ENCODE assay signal across 37 cellular contexts in genomic region chr2:236131073-236131692, GRCh38. TPM values are rescaled to one million over a fixed set of nuclear protein-coding genes. Genes with fewer than 3 reads are reported as not detected.
"Had no signal": no experiment of that assay in that cellular context is flagged by ENCODE, and none has a peak within 500 bp of the region (broad histone marks: within the 10 kb centered on the region; RNA-seq: fewer than 3 reads in every experiment).

No MANE protein-coding gene starts in this region.

- H3K27ac Mint-ChIP-seq: activated B cell treated with CpG ODN at 0.5 μM for 24 hours; activated CD4-positive, alpha-beta T cell treated with anti-CD3 and anti-CD28 coated beads for 36 hours; activated CD8-positive, alpha-beta memory T cell treated with anti-CD3 and anti-CD28 coated beads, Interleukin-2, amount 10 ng/mL, durations not matched to agents 7 days and 5 days; activated CD8-positive, alpha-beta T cell treated with anti-CD3 and anti-CD28 coated beads, Interleukin-2, amount 10 ng/mL, durations not matched to agents 7 days and 5 days; activated naive CD4-positive, alpha-beta T cell treated with anti-CD3 and anti-CD28 coated beads, Interleukin-2, amount 50 U/mL, for 24 hours; activated naive CD8-positive, alpha-beta T cell treated with anti-CD3 and anti-CD28 coated beads, Interleukin-2, amount 50 U/mL, for 24 hours; activated T-helper 2 cell treated with anti-CD3 and anti-CD28 coated beads, Interferon-gamma antibody, Interleukin-2, Interleukin-4, amounts not matched to agents 10 μg/mL and 5 μg/mL and 100 μg/mL, durations not matched to agents 14 hours and 24 hours and 36 hours; mesothelial cell of epicardium; naive B cell; stimulated activated memory B cell treated with anti-CD40 and anti-IgM and Interleukin-4, amounts not matched to agents 10 μg/mL and 1 μg/mL and 100 μg/mL, for 72 hours; stimulated activated naive CD8-positive, alpha-beta T cell treated with anti-CD3 and anti-CD28 coated beads, Interleukin-15, amount 100 ng/mL, for 72 hours; T-helper 2 cell treated with Interferon-gamma antibody and Interleukin-4, amounts not matched to agents 5 μg/mL and 100 μg/mL, for 36 hours; type B pancreatic cell had no signal

- H3K4me3 ChIP-seq: esophagus muscularis mucosa, gastroesophageal sphincter, hepatocyte, pancreas, psoas muscle, right atrium auricular region, smooth muscle cell, vagina had no signal

- H3K36me3 Mint-ChIP-seq: activated CD8-positive, alpha-beta memory T cell treated with anti-CD3 and anti-CD28 coated beads, Interleukin-2, amount 10 ng/mL, durations not matched to agents 7 days and 5 days; activated naive CD4-positive, alpha-beta T cell treated with anti-CD3 and anti-CD28 coated beads, Interleukin-2, amount 50 U/mL, for 24 hours; naive B cell; stimulated activated memory B cell treated with anti-CD40 and anti-IgM and Interleukin-4, amounts not matched to agents 10 μg/mL and 1 μg/mL and 100 μg/mL, for 72 hours had no signal

- H3K4me3 Mint-ChIP-seq: activated B cell treated with CpG ODN at 0.5 μM for 24 hours; activated CD4-positive, alpha-beta T cell treated with anti-CD3 and anti-CD28 coated beads for 36 hours; activated CD8-positive, alpha-beta memory T cell treated with anti-CD3 and anti-CD28 coated beads, Interleukin-2, amount 10 ng/mL, durations not matched to agents 7 days and 5 days; activated CD8-positive, alpha-beta T cell treated with anti-CD3 and anti-CD28 coated beads, Interleukin-2, amount 10 ng/mL, durations not matched to agents 7 days and 5 days; activated naive CD4-positive, alpha-beta T cell treated with anti-CD3 and anti-CD28 coated beads, Interleukin-2, amount 50 U/mL, for 24 hours; activated naive CD8-positive, alpha-beta T cell treated with anti-CD3 and anti-CD28 coated beads, Interleukin-2, amount 50 U/mL, for 24 hours; central memory CD8-positive, alpha-beta T cell; mesothelial cell of epicardium; naive B cell; stimulated activated memory B cell treated with anti-CD40 and anti-IgM and Interleukin-4, amounts not matched to agents 10 μg/mL and 1 μg/mL and 100 μg/mL, for 72 hours; stimulated activated naive CD8-positive, alpha-beta T cell treated with anti-CD3 and anti-CD28 coated beads, Interleukin-15, amount 100 ng/mL, for 72 hours; T-helper 2 cell treated with Interferon-gamma antibody and Interleukin-4, amounts not matched to agents 5 μg/mL and 100 μg/mL, for 36 hours; type B pancreatic cell had no signal

- ATAC-seq: activated CD4-positive, alpha-beta T cell treated with anti-CD3 and anti-CD28 coated beads for 36 hours; activated CD8-positive, alpha-beta memory T cell treated with anti-CD3 and anti-CD28 coated beads, Interleukin-2, amount 10 ng/mL, durations not matched to agents 7 days and 5 days; activated CD8-positive, alpha-beta T cell treated with anti-CD3 and anti-CD28 coated beads, Interleukin-2, amount 10 ng/mL, durations not matched to agents 7 days and 5 days; activated naive CD8-positive, alpha-beta T cell treated with anti-CD3 and anti-CD28 coated beads, Interleukin-2, amount 50 U/mL, for 24 hours; gastroesophageal sphincter; left cardiac atrium; pancreas; psoas muscle; stimulated activated memory B cell treated with anti-CD40 and anti-IgM and Interleukin-4, amounts not matched to agents 10 μg/mL and 1 μg/mL and 100 μg/mL, for 72 hours; stimulated activated naive CD8-positive, alpha-beta T cell treated with anti-CD3 and anti-CD28 coated beads, Interleukin-15, amount 100 ng/mL, for 72 hours had no signal

- H3K27me3 ChIP-seq: esophagus muscularis mucosa, gastroesophageal sphincter, hepatocyte, pancreas, right atrium auricular region, vagina had no signal

- H3K27me3 Mint-ChIP-seq: activated B cell treated with CpG ODN at 0.5 μM for 24 hours; activated CD8-positive, alpha-beta memory T cell treated with anti-CD3 and anti-CD28 coated beads, Interleukin-2, amount 10 ng/mL, durations not matched to agents 7 days and 5 days; activated naive CD8-positive, alpha-beta T cell treated with anti-CD3 and anti-CD28 coated beads, Interleukin-2, amount 50 U/mL, for 24 hours; central memory CD8-positive, alpha-beta T cell; naive B cell; stimulated activated memory B cell treated with anti-CD40 and anti-IgM and Interleukin-4, amounts not matched to agents 10 μg/mL and 1 μg/mL and 100 μg/mL, for 72 hours; type B pancreatic cell had no signal

- H3K36me3 ChIP-seq: pancreas, right atrium auricular region, vagina had no signal

- H3K4me1 Mint-ChIP-seq: activated B cell treated with CpG ODN at 0.5 μM for 24 hours; activated CD4-positive, alpha-beta T cell treated with anti-CD3 and anti-CD28 coated beads for 36 hours; activated CD8-positive, alpha-beta memory T cell treated with anti-CD3 and anti-CD28 coated beads, Interleukin-2, amount 10 ng/mL, durations not matched to agents 7 days and 5 days; activated naive CD4-positive, alpha-beta T cell treated with anti-CD3 and anti-CD28 coated beads, Interleukin-2, amount 50 U/mL, for 24 hours; activated naive CD8-positive, alpha-beta T cell treated with anti-CD3 and anti-CD28 coated beads, Interleukin-2, amount 50 U/mL, for 24 hours; central memory CD8-positive, alpha-beta T cell; mesothelial cell of epicardium; naive B cell; stimulated activated memory B cell treated with anti-CD40 and anti-IgM and Interleukin-4, amounts not matched to agents 10 μg/mL and 1 μg/mL and 100 μg/mL, for 72 hours; stimulated activated naive CD8-positive, alpha-beta T cell treated with anti-CD3 and anti-CD28 coated beads, Interleukin-15, amount 100 ng/mL, for 72 hours had no signal

- H3K4me1 ChIP-seq: esophagus muscularis mucosa, gastroesophageal sphincter, pancreas, psoas muscle, right atrium auricular region, vagina had no signal

- H3K9me3 Mint-ChIP-seq: activated B cell treated with CpG ODN at 0.5 μM for 24 hours; activated naive CD4-positive, alpha-beta T cell treated with anti-CD3 and anti-CD28 coated beads, Interleukin-2, amount 50 U/mL, for 24 hours; activated naive CD8-positive, alpha-beta T cell treated with anti-CD3 and anti-CD28 coated beads, Interleukin-2, amount 50 U/mL, for 24 hours; activated T-helper 2 cell treated with anti-CD3 and anti-CD28 coated beads, Interferon-gamma antibody, Interleukin-2, Interleukin-4, amounts not matched to agents 10 μg/mL and 5 μg/mL and 100 μg/mL, durations not matched to agents 14 hours and 24 hours and 36 hours; central memory CD8-positive, alpha-beta T cell; mesothelial cell of epicardium; naive B cell; stimulated activated memory B cell treated with anti-CD40 and anti-IgM and Interleukin-4, amounts not matched to agents 10 μg/mL and 1 μg/mL and 100 μg/mL, for 72 hours; stimulated activated naive CD8-positive, alpha-beta T cell treated with anti-CD3 and anti-CD28 coated beads, Interleukin-15, amount 100 ng/mL, for 72 hours; T-helper 2 cell treated with Interferon-gamma antibody and Interleukin-4, amounts not matched to agents 5 μg/mL and 100 μg/mL, for 36 hours; type B pancreatic cell had no signal

- FAIRE-seq: bronchial epithelial cell, colon, keratinocyte, pancreas had no signal

- DNase-seq: activated B cell treated with CpG ODN at 0.5 μM for 24 hours; activated CD4-positive, alpha-beta T cell treated with anti-CD3 and anti-CD28 coated beads for 36 hours; activated CD8-positive, alpha-beta memory T cell treated with anti-CD3 and anti-CD28 coated beads, Interleukin-2, amount 10 ng/mL, durations not matched to agents 7 days and 5 days; activated CD8-positive, alpha-beta T cell treated with anti-CD3 and anti-CD28 coated beads, Interleukin-2, amount 10 ng/mL, durations not matched to agents 7 days and 5 days; activated naive CD8-positive, alpha-beta T cell treated with anti-CD3 and anti-CD28 coated beads, Interleukin-2, amount 50 U/mL, for 24 hours; activated T-cell treated with anti-CD3 and anti-CD28 coated beads, Interleukin-2, amount 50 U/mL, for 48 hours; anterior cingulate cortex; dermis blood vessel endothelial cell; effector CD4-positive, alpha-beta T cell; left cardiac atrium; mammary epithelial cell; naive B cell; stimulated activated CD4-positive, alpha-beta T cell treated with anti-CD3 and anti-CD28 coated beads, Interleukin-1b, Interleukin-23, amount 100 ng/mL, for 48 hours; stimulated activated CD4-positive, alpha-beta T cell treated with anti-CD3 and anti-CD28 coated beads, Interleukin-4, amount 100 ng/mL, for 4 hours; stimulated activated CD8-positive, alpha-beta memory T cell treated with anti-CD3 and anti-CD28 coated beads, Interleukin-4, amount 100 ng/mL, for 48 hours; stimulated activated naive CD8-positive, alpha-beta T cell treated with anti-CD3 and anti-CD28 coated beads, Interleukin-15, amount 100 ng/mL, for 72 hours; substantia nigra had no signal

- H3K9me3 ChIP-seq: esophagus muscularis mucosa, gastroesophageal sphincter, pancreas, psoas muscle, right atrium auricular region, vagina had no signal

RNA-seq across cellular contexts. Expression of gene GBX2, which starts 37.0 kb away (rescaled TPM):
- total RNA-seq: activated B cell treated with CpG ODN at 0.5 μM for 24 hours; activated CD4-positive, alpha-beta T cell treated with anti-CD3 and anti-CD28 coated beads for 36 hours; activated CD8-positive, alpha-beta memory T cell treated with anti-CD3 and anti-CD28 coated beads, Interleukin-2, amount 10 ng/mL, durations not matched to agents 7 days and 5 days; activated CD8-positive, alpha-beta T cell treated with anti-CD3 and anti-CD28 coated beads, Interleukin-2, amount 10 ng/mL, durations not matched to agents 7 days and 5 days; activated T-helper 2 cell treated with anti-CD3 and anti-CD28 coated beads, Interferon-gamma antibody, Interleukin-2, Interleukin-4, amounts not matched to agents 10 μg/mL and 5 μg/mL and 100 μg/mL, durations not matched to agents 14 hours and 24 hours and 36 hours; bronchial epithelial cell; esophagus muscularis mucosa; fibroblast of villous mesenchyme; gastroesophageal sphincter; hepatocyte; left cardiac atrium; liver; pancreas; psoas muscle; right atrium auricular region; smooth muscle cell; vagina had no signal
